ENCODE assay signal across 17 cellular contexts in genomic region chr11:67393990-67394389, GRCh38. TPM values are rescaled to one million over a fixed set of nuclear protein-coding genes. Genes with fewer than 3 reads are reported as not detected.
A peak's percentile ranks its signal among the peaks of the same experiment; 100 is the strongest.
DNase-seq lines count a peak whose midpoint lies in the region; ATAC-seq and TF ChIP-seq lines count a peak whose summit lies in the region.
"Had no signal": no experiment of that assay in that cellular context is flagged by ENCODE, and none has a peak within 500 bp of the region (broad histone marks: within the 10 kb centered on the region; RNA-seq: fewer than 3 reads in every experiment).

No MANE protein-coding gene starts in this region.

- CTCF ChIA-PET in MCF 10A (lab: Yijun Ruan, JAX): no interaction called here
- CTCF ChIA-PET in mammary epithelial cell (lab: Charles Lee; ENCODE audit: low non-redundant PET): no interaction called here
- CTCF ChIA-PET in activated CD8-positive, alpha-beta T cell treated with anti-CD3 and anti-CD28 coated beads, Interleukin-2, amount 10 ng/mL, durations not matched to agents 7 days and 5 days (lab: Charles Lee): interaction anchor here (4.1 to 31.4 kb wide), 3 partner anchors 8 to 36 kb away, joined by 32 to 998 read pairs (median 36); partner anchors contain the start of genes POLD4 and PPP1CA

- H3K79me2 ChIP-seq in mammary epithelial cell (ENCODE audit: insufficient read depth, low read length): peaks cover 26% of the 10 kb centered on the region

- no peak overlapping the region for H3K27ac Mint-ChIP-seq in MCF 10A (ENCODE audit: low read depth, unreplicated experiment)
- H3K27ac Mint-ChIP-seq in activated CD8-positive, alpha-beta T cell treated with anti-CD3 and anti-CD28 coated beads, Interleukin-2, amount 10 ng/mL, durations not matched to agents 7 days and 5 days: peak overlapping the region; percentile 18
- H3K27ac Mint-ChIP-seq in naive B cell: peak overlapping the region in 3 of 6 donors; percentile 34 to 90 (median 81)

- H3K27ac ChIP-seq in mammary epithelial cell (ENCODE audit: insufficient read depth, low read depth, low read length): no peak overlapping the region

- peaks cover 46% of the 10 kb centered on the region for H3K36me3 Mint-ChIP-seq in MCF 10A (ENCODE audit: insufficient read depth, unreplicated experiment)
- peaks cover 52% of the 10 kb centered on the region for H3K36me3 Mint-ChIP-seq in activated CD8-positive, alpha-beta T cell treated with anti-CD3 and anti-CD28 coated beads, Interleukin-2, amount 10 ng/mL, durations not matched to agents 7 days and 5 days (ENCODE audit: low read depth)
- no peaks in the 10 kb centered on the region for H3K36me3 Mint-ChIP-seq in naive B cell

- H3K4me3 Mint-ChIP-seq in MCF 10A (ENCODE audit: unreplicated experiment): peak overlapping the region; percentile 35
- peak overlapping the region; percentile 22 for H3K4me3 Mint-ChIP-seq in activated CD8-positive, alpha-beta T cell treated with anti-CD3 and anti-CD28 coated beads, Interleukin-2, amount 10 ng/mL, durations not matched to agents 7 days and 5 days
- peak overlapping the region; percentile 45 to 82 (median 63) for H3K4me3 Mint-ChIP-seq in naive B cell

- TF ChIP-seq CTCF in MCF 10A (IDR thresholded peaks at IDR 0.05; ENCODE audit: unreplicated experiment): no peak
- no peak for TF ChIP-seq CTCF in mammary epithelial cell (conservative IDR thresholded peaks at IDR 0.05 in 1 of 2, IDR thresholded peaks at IDR 0.05 in 1 of 2; ENCODE audit: extremely low read depth in 1 of 2, insufficient read depth in 1 of 2, low read depth in 1 of 2, low read length in 2 of 2)

- H2AFZ ChIP-seq in mammary epithelial cell (ENCODE audit: low read depth, low read length): no peak overlapping the region

- H3K27me3 Mint-ChIP-seq in MCF 10A (ENCODE audit: insufficient read depth, unreplicated experiment): no peaks in the 10 kb centered on the region
- no peaks in the 10 kb centered on the region for H3K27me3 Mint-ChIP-seq in activated CD8-positive, alpha-beta T cell treated with anti-CD3 and anti-CD28 coated beads, Interleukin-2, amount 10 ng/mL, durations not matched to agents 7 days and 5 days (ENCODE audit: low read depth)
- no peaks in the 10 kb centered on the region for H3K27me3 Mint-ChIP-seq in naive B cell

- H3K4me3 ChIP-seq in mammary epithelial cell (replicated peaks in 1 of 3; ENCODE audit: insufficient read depth in 1 of 3, low read depth in 2 of 3, low read length in 3 of 3): no peak overlapping the region

- no peak for ATAC-seq in activated CD8-positive, alpha-beta T cell treated with anti-CD3 and anti-CD28 coated beads, Interleukin-2, amount 10 ng/mL, durations not matched to agents 7 days and 5 days
- no peak for ATAC-seq in naive B cell (ENCODE audit: low read depth in 2 of 2)
- no peak for ATAC-seq in GM21737 (IDR thresholded peaks at IDR 0.05; ENCODE audit: unreplicated experiment)
- ATAC-seq: left ventricle myocardium superior had no signal

- no peaks in the 10 kb centered on the region for H4K20me1 ChIP-seq in mammary epithelial cell (ENCODE audit: insufficient read depth, low read length)

- H3K9me3 ChIP-seq in mammary epithelial cell (replicated peaks; ENCODE audit: insufficient read depth, low read length): no peaks in the 10 kb centered on the region

- no peaks in the 10 kb centered on the region for H3K27me3 ChIP-seq in mammary epithelial cell (ENCODE audit: insufficient read depth, low read length)

- peaks cover 2% of the 10 kb centered on the region for H3K36me3 ChIP-seq in mammary epithelial cell (ENCODE audit: insufficient read depth, low read length)

- H3K4me1 ChIP-seq in mammary epithelial cell (ENCODE audit: insufficient read depth, low read length): peaks cover 8% of the 10 kb centered on the region

- H3K4me1 Mint-ChIP-seq in MCF 10A (ENCODE audit: insufficient read depth, unreplicated experiment): peaks cover 15% of the 10 kb centered on the region
- H3K4me1 Mint-ChIP-seq in activated CD8-positive, alpha-beta T cell treated with anti-CD3 and anti-CD28 coated beads, Interleukin-2, amount 10 ng/mL, durations not matched to agents 7 days and 5 days (ENCODE audit: low read depth): peaks cover 72% of the 10 kb centered on the region
- H3K4me1 Mint-ChIP-seq in naive B cell: peaks cover 46 to 61% (median 58%) of the 10 kb centered on the region in 3 donors

- H3K9ac ChIP-seq in mammary epithelial cell (ENCODE audit: insufficient read depth, low read length): no peak overlapping the region

- WGBS in mammary epithelial cell (ENCODE audit: low coverage, missing lambda C conversion rate): 78% methylated on average over 5 of the region's 5 CpGs

- POLR2A ChIA-PET in MCF 10A (lab: Yijun Ruan, JAX): interaction anchor here (0.6 kb wide), 1 partner anchor 26 kb away, joined by 3 read pairs; no protein-coding TSS in a partner anchor
- POLR2A ChIA-PET in activated CD8-positive, alpha-beta T cell treated with anti-CD3 and anti-CD28 coated beads, Interleukin-2, amount 10 ng/mL, durations not matched to agents 7 days and 5 days (lab: Charles Lee): no interaction called here

- H3K9me3 Mint-ChIP-seq in MCF 10A (ENCODE audit: unreplicated experiment): no peaks in the 10 kb centered on the region
- H3K9me3 Mint-ChIP-seq in activated CD8-positive, alpha-beta T cell treated with anti-CD3 and anti-CD28 coated beads, Interleukin-2, amount 10 ng/mL, durations not matched to agents 7 days and 5 days (ENCODE audit: insufficient read depth): no peaks in the 10 kb centered on the region
- H3K9me3 Mint-ChIP-seq in naive B cell: no peaks in the 10 kb centered on the region

- BruUV-seq in MCF 10A (replicated peaks; lab: Mats Ljungman, UMichigan) (no TSS peak), mammary epithelial cell (replicated peaks; lab: Mats Ljungman, UMichigan) (no TSS peak)

- no peak for DNase-seq in MCF 10A (ENCODE audit: unreplicated experiment)
- no peak for DNase-seq in mammary epithelial cell
- no peak for DNase-seq in activated CD8-positive, alpha-beta T cell treated with anti-CD3 and anti-CD28 coated beads, Interleukin-2, amount 10 ng/mL, durations not matched to agents 7 days and 5 days
- DNase-seq in naive B cell: no peak
- DNase-seq in islet precursor cell: no peak
- DNase-seq in HuH-7.5 (ENCODE audit: low spot score): no peak
- no peak for DNase-seq in KBM-7
- DNase-seq: cerebellar nuclear complex, DMS53, foreskin melanocyte, KG1, left ventricle myocardium superior, NCI-H1436, NCI-H446 treated with DMSO at 0.1 percent for 48 hours, SIG-M5 had no signal

- in situ Hi-C loops in mammary epithelial cell (cut with MboI; ENCODE audit: low sequenced_read_pairs in 2 of 2): no loop called here
- in situ Hi-C loops in KBM-7 (cut with MboI; ENCODE audit: low pct_unique_long_range_greater_than_20kb, low sequenced_read_pairs): no loop called here

- H3K4me2 ChIP-seq in mammary epithelial cell (ENCODE audit: insufficient read depth, low read depth, low read length): no peak overlapping the region

- intact Hi-C loops in MCF 10A (cut with micrococcal nuclease) (no loop called here), mammary epithelial cell (cut with micrococcal nuclease) (no loop called here)

- dilution Hi-C loops in mammary epithelial cell (cut with HindIII; ENCODE audit: low sequenced_read_pairs): no loop called here

RNA-seq across cellular contexts. Expression of gene RAD9A, which starts 2.2 kb away (rescaled TPM):
- total RNA-seq in MCF 10A (2022) (9.9 and 18.3 TPM in 2 replicates), mammary epithelial cell (10 to 100 TPM in 1 of 2 donors, 1 to 10 TPM in 1; 6.5 to 17.2 TPM)
- polyA plus RNA-seq in mammary epithelial cell (15.4 TPM), naive B cell (ENCODE audit: low read depth in 6 of 6) (10 to 100 TPM in 4 of 6 donors, 1 to 10 TPM in 2; 6.7 to 17.5 (median 11.0) TPM)
- 4.8 TPM for polyA minus RNA-seq in mammary epithelial cell
- total RNA-seq in activated CD8-positive, alpha-beta T cell treated with anti-CD3 and anti-CD28 coated beads, Interleukin-2, amount 10 ng/mL, durations not matched to agents 7 days and 5 days: 10 to 100 TPM; 59.5 to 60.4 TPM

RNA-seq across cellular contexts. Expression of gene PPP1CA, which starts 7.7 kb away (rescaled TPM):
- total RNA-seq in MCF 10A (2022): 123 and 143 TPM in 2 replicates
- 100 to 1,000 TPM; 178 to 182 TPM for total RNA-seq in mammary epithelial cell
- 331 TPM for polyA plus RNA-seq in mammary epithelial cell
- 255 TPM for polyA minus RNA-seq in mammary epithelial cell
- 100 to 1,000 TPM; 429 to 434 TPM for total RNA-seq in activated CD8-positive, alpha-beta T cell treated with anti-CD3 and anti-CD28 coated beads, Interleukin-2, amount 10 ng/mL, durations not matched to agents 7 days and 5 days
- 100 to 1,000 TPM; 492 to 795 (median 530) TPM for polyA plus RNA-seq in naive B cell (ENCODE audit: low read depth in 6 of 6)

RNA-seq across cellular contexts. Expression of gene TBC1D10C, which starts 9.9 kb away (rescaled TPM):
- total RNA-seq in MCF 10A (2022) (not detected in 2 replicates), mammary epithelial cell (under 1 TPM in 1 of 2 donors, not detected in 1; 0.17 TPM)
- polyA plus RNA-seq in mammary epithelial cell (not detected), naive B cell (ENCODE audit: low read depth in 6 of 6) (100 to 1,000 TPM; 190 to 304 (median 239) TPM)
- polyA minus RNA-seq in mammary epithelial cell: not detected
- 100 to 1,000 TPM; 345 to 352 TPM for total RNA-seq in activated CD8-positive, alpha-beta T cell treated with anti-CD3 and anti-CD28 coated beads, Interleukin-2, amount 10 ng/mL, durations not matched to agents 7 days and 5 days
- total RNA-seq: myocyte had no signal

RNA-seq across cellular contexts. Expression of gene CLCF1, which starts 20.6 kb away (rescaled TPM):
- total RNA-seq in MCF 10A (2022): 5.8 and 7.0 TPM in 2 replicates
- total RNA-seq in mammary epithelial cell: 10 to 100 TPM in 1 of 2 donors, 1 to 10 TPM in 1; 8.3 to 12.5 TPM
- polyA plus RNA-seq in mammary epithelial cell: 15.4 TPM
- 21.4 TPM for polyA minus RNA-seq in mammary epithelial cell
- total RNA-seq in activated CD8-positive, alpha-beta T cell treated with anti-CD3 and anti-CD28 coated beads, Interleukin-2, amount 10 ng/mL, durations not matched to agents 7 days and 5 days: under 1 TPM; 0.29 to 0.50 TPM
- polyA plus RNA-seq in naive B cell (ENCODE audit: low read depth in 6 of 6): 10 to 100 TPM in 1 of 6 donors, 1 to 10 TPM in 5; 5.3 to 10.4 (median 7.7) TPM

RNA-seq across cellular contexts. Expression of gene CARNS1, which starts 21.5 kb away (rescaled TPM):
- total RNA-seq in MCF 10A (2022): 0.07 TPM in 1 of 2 replicates, not detected in the other
- under 1 TPM; 0.12 to 0.33 TPM for total RNA-seq in mammary epithelial cell
- 0.03 TPM for polyA plus RNA-seq in mammary epithelial cell
- polyA minus RNA-seq in mammary epithelial cell: not detected
- total RNA-seq in activated CD8-positive, alpha-beta T cell treated with anti-CD3 and anti-CD28 coated beads, Interleukin-2, amount 10 ng/mL, durations not matched to agents 7 days and 5 days: 1 to 10 TPM; 4.8 to 4.9 TPM
- 1 to 10 TPM in 5 of 6 donors, under 1 TPM in 1; 0.80 to 2.9 (median 1.7) TPM for polyA plus RNA-seq in naive B cell (ENCODE audit: low read depth in 6 of 6)

Comparison
In these comparisons a context has a peak if more than half of its experiments do, and no peak if none do; other contexts are left out.
1. RNA of gene TBC1D10C, which starts 9.9 kb away (total RNA-seq): 345 to 352 TPM in activated CD8-positive, alpha-beta T cell treated with anti-CD3 and anti-CD28 coated beads, Interleukin-2, amount 10 ng/mL, durations not matched to agents 7 days and 5 days; 0.17 TPM in mammary epithelial cell and not detected in MCF 10A; every median in the first group is over 100 times any median in the second.
2. Peak in every context shown above with its lines, with median percentiles within 50 percentile points of each other: H3K4me3 Mint-ChIP-seq.